In genomic region chr1:175003521-175003920, GRCh38 we compare ENCODE assay signal across 1 cellular context.
A peak's percentile ranks its signal among the peaks of the same experiment; 100 is the strongest.
TF ChIP-seq lines count a peak whose summit lies in the region.

No MANE protein-coding gene starts in this region.

TF ChIP-seq in HepG2, 621 proteins besides CTCF, POLR2A, EP300 and RAD21:
- TF ChIP-seq RBFOX2 (IDR thresholded peaks at IDR 0.05; ENCODE audit: low read depth, low read length) (0 out of 2 replicates have a peak, but pooled peaks have one; percentile 15), ZNF367 (CRISPR knock-in tag; IDR thresholded peaks at IDR 0.05; ENCODE audit: borderline replicate concordance) (no peak)
TF ChIP-seq in HepG2: peak in this region for 1.
